In the genomic region with DNA sequence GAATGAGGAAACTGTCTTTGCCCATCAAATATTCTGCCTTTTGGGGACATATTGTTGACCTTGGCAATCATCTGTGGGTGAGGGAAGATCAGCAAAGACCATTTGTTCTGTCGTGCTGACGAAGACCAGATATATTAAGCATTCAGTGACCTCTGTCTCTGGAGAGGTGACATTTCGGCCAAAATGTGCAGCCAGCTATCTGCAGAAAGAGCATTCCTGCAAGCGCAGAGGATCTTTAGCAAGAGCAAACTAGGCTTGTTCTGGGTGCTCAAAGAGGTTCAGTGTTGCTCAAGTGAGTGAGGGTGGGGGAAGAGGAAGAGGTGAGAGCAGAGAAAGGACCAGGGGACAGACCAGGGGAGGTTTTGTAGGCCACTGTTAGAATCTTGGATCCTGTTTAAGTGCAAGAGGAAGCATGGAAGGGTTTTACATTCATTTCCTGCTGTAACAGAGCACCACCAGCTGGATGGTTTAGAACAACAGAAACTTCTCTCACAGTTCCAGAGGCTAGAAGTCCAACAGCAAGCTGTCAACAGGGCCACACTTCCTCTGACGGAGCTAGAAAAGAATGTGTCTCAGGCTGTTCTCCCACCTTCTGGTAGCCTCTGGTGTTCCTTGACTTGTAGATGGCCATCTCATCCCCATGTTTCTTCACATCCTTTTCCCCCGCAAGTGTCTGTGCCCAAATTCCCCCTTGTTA, we compare ENCODE assay signal across 14 cellular contexts. TPM values are rescaled to one million over a fixed set of nuclear protein-coding genes. Genes with fewer than 3 reads are reported as not detected.
DNase-seq lines count a peak whose midpoint lies in the region; ATAC-seq and TF ChIP-seq lines count a peak whose summit lies in the region.
"Had no signal": no experiment of that assay in that cellular context is flagged by ENCODE, and none has a peak within 500 bp of the region (broad histone marks: within the 10 kb centered on the region; RNA-seq: fewer than 3 reads in every experiment).

No MANE protein-coding gene starts in this region.

- no peaks in the 10 kb centered on the region for H3K9me2 ChIP-seq in SK-N-SH

- H3K27me3 ChIP-seq in SK-N-SH (ENCODE audit: insufficient read depth): no peaks in the 10 kb centered on the region; the same call in 1 of the 2 replicates
- H3K27me3 ChIP-seq in lower lobe of right lung (ENCODE audit: low read depth): no peaks in the 10 kb centered on the region

- ATAC-seq in SK-N-SH treated with all-trans-retinoic acid at 6 μM for 48 hours (no peak), lower lobe of right lung (peak; percentile 62 to 64), GM18520 (IDR thresholded peaks at IDR 0.05; ENCODE audit: unreplicated experiment) (no peak), HG03175 (IDR thresholded peaks at IDR 0.05; ENCODE audit: unreplicated experiment) (no peak), GM21576 (IDR thresholded peaks at IDR 0.05; ENCODE audit: unreplicated experiment) (no peak)
- ATAC-seq in activated CD8-positive, alpha-beta T cell treated with anti-CD3 and anti-CD28 coated beads for 36 hours: no peak
- ATAC-seq: activated CD4-positive, CD25-positive, alpha-beta regulatory T cell treated with anti-CD3 and anti-CD28 coated beads, Interleukin-2, amount 50 U/mL, for 24 hours; K562 had no signal

- 36% methylated on average over 6 of the region's 6 CpGs for WGBS in SK-N-SH (ENCODE audit: low lambda C conversion rate)

- POLR2A ChIA-PET in SK-N-SH (lab: Yijun Ruan, JAX): no interaction called here
- POLR2A ChIA-PET in activated CD8-positive, alpha-beta T cell treated with anti-CD3 and anti-CD28 coated beads for 36 hours (lab: Charles Lee): no interaction called here

- H3K9ac ChIP-seq in SK-N-SH: no peak overlapping the region

- CTCF ChIA-PET in SK-N-SH (lab: Yijun Ruan, JAX): interaction anchor here (1.0 to 2.0 kb wide), 4 partner anchors 13 to 40 kb away, joined by 3 to 7 read pairs (median 4); no protein-coding TSS in a partner anchor
- CTCF ChIA-PET in activated CD8-positive, alpha-beta T cell treated with anti-CD3 and anti-CD28 coated beads for 36 hours (lab: Charles Lee): no interaction called here

- H3K4me3 ChIP-seq in SK-N-SH (ENCODE audit: low read depth in 2 of 2, low read length in 1 of 2) (no peak overlapping the region), lower lobe of right lung (no peak overlapping the region)
- H3K4me3 ChIP-seq: K562 had no signal

- H3K4me1 Mint-ChIP-seq in endothelial cell (ENCODE audit: unreplicated experiment): peaks cover 18% of the 10 kb centered on the region
- no peaks in the 10 kb centered on the region for H3K4me1 Mint-ChIP-seq in activated CD8-positive, alpha-beta T cell treated with anti-CD3 and anti-CD28 coated beads for 36 hours (ENCODE audit: low read depth)

- no peak overlapping the region; the same call in 1 of the 2 replicates for H2AFZ ChIP-seq in SK-N-SH (ENCODE audit: low read depth)

- TF ChIP-seq CTCF in SK-N-SH (IDR thresholded peaks at IDR 0.05) (peak; percentile 13; the same call in 1 of the 2 replicates), endothelial cell (IDR thresholded peaks at IDR 0.05; ENCODE audit: unreplicated experiment) (no peak), lower lobe of right lung (IDR thresholded peaks at IDR 0.05) (no peak)
- no peak for TF ChIP-seq CTCF in activated CD8-positive, alpha-beta T cell treated with anti-CD3 and anti-CD28 coated beads for 36 hours (IDR thresholded peaks at IDR 0.05)

- H3K27ac ChIP-seq in SK-N-SH (ENCODE audit: low read depth in 2 of 2, low read length in 1 of 2) (no peak overlapping the region), lower lobe of right lung (no peak overlapping the region)

- no peaks in the 10 kb centered on the region for H3K27me3 Mint-ChIP-seq in endothelial cell (ENCODE audit: unreplicated experiment)
- peaks cover 19% of the 10 kb centered on the region for H3K27me3 Mint-ChIP-seq in activated CD8-positive, alpha-beta T cell treated with anti-CD3 and anti-CD28 coated beads for 36 hours

- no peaks in the 10 kb centered on the region for H4K20me1 ChIP-seq in SK-N-SH (ENCODE audit: insufficient read depth)

- no peak overlapping the region for H3K4me2 ChIP-seq in SK-N-SH

- no peak overlapping the region for H3K4me3 Mint-ChIP-seq in endothelial cell (ENCODE audit: unreplicated experiment)
- H3K4me3 Mint-ChIP-seq in activated CD8-positive, alpha-beta T cell treated with anti-CD3 and anti-CD28 coated beads for 36 hours: no peak overlapping the region
- H3K4me3 Mint-ChIP-seq: activated T-helper 1 cell treated with anti-CD3 and anti-CD28 coated beads, Interleukin-12 subunit alpha, Interleukin-12 subunit beta, Interleukin-2, Interleukin-4 antibody, amounts not matched to agents 30 ng/mL and 10 ng/mL and 1 ng/mL, durations not matched to agents 14 hours and 24 hours and 36 hours had no signal

- H3K9me3 Mint-ChIP-seq in endothelial cell (ENCODE audit: unreplicated experiment): no peaks in the 10 kb centered on the region
- H3K9me3 Mint-ChIP-seq in activated CD8-positive, alpha-beta T cell treated with anti-CD3 and anti-CD28 coated beads for 36 hours: no peaks in the 10 kb centered on the region
- H3K9me3 Mint-ChIP-seq: activated T-helper 1 cell treated with anti-CD3 and anti-CD28 coated beads, Interleukin-12 subunit alpha, Interleukin-12 subunit beta, Interleukin-2, Interleukin-4 antibody, amounts not matched to agents 30 ng/mL and 10 ng/mL and 1 ng/mL, durations not matched to agents 14 hours and 24 hours and 36 hours had no signal

- 0 out of 2 replicates have a peak, but pooled peaks have one; percentile 4 for TF ChIP-seq RAD21 in SK-N-SH (IDR thresholded peaks at IDR 0.05; ENCODE audit: low read length)

- H3K27ac Mint-ChIP-seq in endothelial cell (ENCODE audit: unreplicated experiment): peak overlapping the region; percentile 33
- no peak overlapping the region for H3K27ac Mint-ChIP-seq in activated CD8-positive, alpha-beta T cell treated with anti-CD3 and anti-CD28 coated beads for 36 hours
- H3K27ac Mint-ChIP-seq: activated T-helper 1 cell treated with anti-CD3 and anti-CD28 coated beads, Interleukin-12 subunit alpha, Interleukin-12 subunit beta, Interleukin-2, Interleukin-4 antibody, amounts not matched to agents 30 ng/mL and 10 ng/mL and 1 ng/mL, durations not matched to agents 14 hours and 24 hours and 36 hours had no signal

- H3K4me1 ChIP-seq in SK-N-SH (ENCODE audit: control insufficient read depth in 1 of 2, insufficient read depth in 2 of 2, low read depth in 1 of 2, low read length in 1 of 2) (no peaks in the 10 kb centered on the region), lower lobe of right lung (no peaks in the 10 kb centered on the region)

- no peak for DNase-seq in SK-N-SH
- DNase-seq in endothelial cell (ENCODE audit: low spot score): no peak
- DNase-seq in lower lobe of right lung: no peak
- no peak for DNase-seq in activated CD8-positive, alpha-beta T cell treated with anti-CD3 and anti-CD28 coated beads for 36 hours
- DNase-seq: SHP77 treated with DMSO at 0.1 percent for 48 hours had no signal

- peaks cover 7% of the 10 kb centered on the region for H3K36me3 Mint-ChIP-seq in endothelial cell (ENCODE audit: low read depth, unreplicated experiment)
- H3K36me3 Mint-ChIP-seq in activated CD8-positive, alpha-beta T cell treated with anti-CD3 and anti-CD28 coated beads for 36 hours (ENCODE audit: low read depth): no peaks in the 10 kb centered on the region

- intact Hi-C loops in lower lobe of right lung (cut with DNase I): no loop called here
- intact Hi-C loops in activated CD8-positive, alpha-beta T cell treated with anti-CD3 and anti-CD28 coated beads for 36 hours (cut with micrococcal nuclease): no loop called here

- H3K9me3 ChIP-seq in SK-N-SH (no peaks in the 10 kb centered on the region), lower lobe of right lung (no peaks in the 10 kb centered on the region)

- no peaks in the 10 kb centered on the region for H3F3A ChIP-seq in SK-N-SH (replicated peaks; ENCODE audit: insufficient read depth)

- no peak for TF ChIP-seq EP300 in SK-N-SH (IDR thresholded peaks at IDR 0.05; ENCODE audit: borderline replicate concordance in 1 of 2, low read depth in 1 of 2, low read length in 1 of 2)

- H3K79me2 ChIP-seq in SK-N-SH (ENCODE audit: insufficient read depth): no peaks in the 10 kb centered on the region

- H3K36me3 ChIP-seq in SK-N-SH (replicated peaks in 1 of 2; ENCODE audit: control insufficient read depth in 1 of 2, insufficient read depth in 2 of 2, low read length in 1 of 2) (no peaks in the 10 kb centered on the region), lower lobe of right lung (no peaks in the 10 kb centered on the region)

TF ChIP-seq in SK-N-SH, 30 proteins besides CTCF, POLR2A, EP300 and RAD21:
- no peak for TF ChIP-seq NRF1 (IDR thresholded peaks at IDR 0.05; ENCODE audit: low read depth, low read length)
TF ChIP-seq in SK-N-SH: peak in this region for 0.

TF ChIP-seq in SK-N-SH treated with all-trans-retinoic acid at 6 μM for 48 hours, 23 proteins besides CTCF, POLR2A, EP300 and RAD21 (continues in another document):
- TF ChIP-seq PPARA (CRISPR knock-in tag; IDR thresholded peaks at IDR 0.05; ENCODE audit: borderline replicate concordance) (no peak), ZNF8 (CRISPR knock-in tag; IDR thresholded peaks at IDR 0.05) (no peak), TCF4 (CRISPR knock-in tag; IDR thresholded peaks at IDR 0.05; ENCODE audit: borderline replicate concordance) (no peak), OSR1 (CRISPR knock-in tag; IDR thresholded peaks at IDR 0.05) (no peak), ESRRG (CRISPR knock-in tag; IDR thresholded peaks at IDR 0.05) (no peak), CSDC2 (CRISPR knock-in tag; IDR thresholded peaks at IDR 0.05) (no peak), ZNF70 (CRISPR knock-in tag; IDR thresholded peaks at IDR 0.05) (no peak)

RNA-seq across cellular contexts. Expression of gene C10orf120, which starts 11.2 kb away (rescaled TPM):
- polyA plus RNA-seq in SK-N-SH (2012; rRNA removed): not detected in 2 replicates
- not detected in 2 replicates for polyA plus RNA-seq in SK-N-SH (2012; cell fraction: cytosol; rRNA removed)
- not detected in 2 replicates for polyA plus RNA-seq in SK-N-SH (2012; cell fraction: nucleus; rRNA removed)
- total RNA-seq in endothelial cell (ENCODE audit: unreplicated experiment): not detected
- not detected for total RNA-seq in lower lobe of right lung
- total RNA-seq in activated CD8-positive, alpha-beta T cell treated with anti-CD3 and anti-CD28 coated beads for 36 hours: not detected
- total RNA-seq: A673; activated T-helper 1 cell treated with anti-CD3 and anti-CD28 coated beads, Interleukin-12 subunit alpha, Interleukin-12 subunit beta, Interleukin-2, Interleukin-4 antibody, amounts not matched to agents 30 ng/mL and 10 ng/mL and 1 ng/mL, durations not matched to agents 14 hours and 24 hours and 36 hours; glomerular endothelial cell; K562 had no signal
- polyA plus RNA-seq: K562 had no signal

Comparison
In these comparisons a context has a peak if more than half of its experiments do, and no peak if none do; other contexts are left out.
1. ATAC-seq: peak in lower lobe of right lung (2 of 2); none in SK-N-SH treated with all-trans-retinoic acid at 6 μM for 48 hours (single experiment), GM18520 (single experiment), HG03175 (single experiment), activated CD8-positive, alpha-beta T cell treated with anti-CD3 and anti-CD28 coated beads for 36 hours (single experiment) and GM21576 (single experiment).